In the genomic region with DNA sequence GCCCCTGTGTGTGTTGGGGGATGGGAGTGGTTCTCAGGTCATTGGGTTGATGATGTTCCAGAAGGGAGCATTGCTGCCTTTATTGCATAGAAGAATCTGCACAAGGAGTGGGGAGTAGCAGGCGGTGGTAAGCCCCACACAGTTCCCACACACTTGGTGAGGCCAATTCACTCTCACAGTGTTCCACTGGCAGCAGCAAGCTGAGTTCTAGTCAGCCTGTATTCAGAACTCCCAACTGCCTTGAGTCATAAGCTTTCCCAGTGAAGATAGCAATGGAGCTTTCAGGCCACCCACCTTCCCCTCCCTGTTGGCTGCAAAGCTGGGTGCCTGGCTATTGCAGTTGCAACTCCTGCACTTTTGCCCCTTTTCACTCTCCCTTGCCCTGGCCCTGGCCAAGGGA, we compare ENCODE assay signal across 16 cellular contexts.
DNase-seq lines count a peak whose midpoint lies in the region; TF ChIP-seq lines count a peak whose summit lies in the region.
"Had no signal": no experiment of that assay in that cellular context is flagged by ENCODE, and none has a peak within 500 bp of the region (broad histone marks: within the 10 kb centered on the region; RNA-seq: fewer than 3 reads in every experiment).

No MANE protein-coding gene starts in this region.

- no peaks in the 10 kb centered on the region for H3K4me1 ChIP-seq in sigmoid colon

- no peaks in the 10 kb centered on the region for H3K9me3 ChIP-seq in sigmoid colon

- DNase-seq in NCI-H2029 (lab: John Stamatoyannopoulos, UW) (peak; percentile 35), NCI-H2029 treated with DMSO at 0.1 percent for 48 hours (lab: John Stamatoyannopoulos, UW) (no peak), chondrocyte (ENCODE audit: low spot score) (no peak), mesenteric fat pad (ENCODE audit: low spot score) (peak; percentile 86), NCI-H748 (lab: John Stamatoyannopoulos, UW; ENCODE audit: unreplicated experiment) (no peak), sigmoid colon (no peak)
- DNase-seq in activated CD4-positive, alpha-beta T cell treated with anti-CD3 and anti-CD28 coated beads for 4 hours = no peak
- DNase-seq in activated T-cell treated with anti-CD3 and anti-CD28 coated beads, Interleukin-2, amount 50 U/mL, for 24 hours = no peak
- DNase-seq: AML-193, DMS79, NCI-H146, NCI-H2081 treated with DMSO at 0.1 percent for 48 hours, PC-9 had no signal

- H3K9me3 Mint-ChIP-seq in chondrocyte (ENCODE audit: low read depth) = peaks cover 19% of the 10 kb centered on the region
- H3K9me3 Mint-ChIP-seq in activated T-cell treated with anti-CD3 and anti-CD28 coated beads, Interleukin-2, amount 50 U/mL, for 24 hours = peaks cover 17% of the 10 kb centered on the region

- H3K36me3 ChIP-seq in sigmoid colon = no peaks in the 10 kb centered on the region

- peaks cover 18% of the 10 kb centered on the region for H3K4me1 Mint-ChIP-seq in chondrocyte (ENCODE audit: low read depth)
- no peaks in the 10 kb centered on the region for H3K4me1 Mint-ChIP-seq in activated T-cell treated with anti-CD3 and anti-CD28 coated beads, Interleukin-2, amount 50 U/mL, for 24 hours (ENCODE audit: low read depth)

- no peak overlapping the region for H3K4me3 ChIP-seq in sigmoid colon
- H3K4me3 ChIP-seq: K562, PC-9 had no signal

- no peak for TF ChIP-seq CTCF in chondrocyte (IDR thresholded peaks at IDR 0.05)
- TF ChIP-seq CTCF in sigmoid colon (IDR thresholded peaks at IDR 0.05) = no peak

- no peak overlapping the region for H3K4me3 Mint-ChIP-seq in chondrocyte (ENCODE audit: unreplicated experiment)
- no peak overlapping the region for H3K4me3 Mint-ChIP-seq in activated T-cell treated with anti-CD3 and anti-CD28 coated beads, Interleukin-2, amount 50 U/mL, for 24 hours

- no peak for TF ChIP-seq EP300 in sigmoid colon (IDR thresholded peaks at IDR 0.05)

- H3K36me3 Mint-ChIP-seq in chondrocyte (ENCODE audit: low read depth) = peaks cover 10% of the 10 kb centered on the region
- H3K36me3 Mint-ChIP-seq in activated T-cell treated with anti-CD3 and anti-CD28 coated beads, Interleukin-2, amount 50 U/mL, for 24 hours (ENCODE audit: low read depth) = no peaks in the 10 kb centered on the region

- intact Hi-C loops in sigmoid colon (cut with DNase I) = no loop called here

- H3K27me3 ChIP-seq in sigmoid colon = no peaks in the 10 kb centered on the region

- WGBS in sigmoid colon, 2 donors = 83 to 91% methylated on average over 1 of the region's 1 CpG

- H3K27ac ChIP-seq in sigmoid colon = no peak overlapping the region
- H3K27ac ChIP-seq: 22Rv1, C4-2B, PC-9 had no signal

- TF ChIP-seq POLR2A in sigmoid colon (IDR thresholded peaks at IDR 0.05) = no peak

- no peaks in the 10 kb centered on the region for H3K27me3 Mint-ChIP-seq in chondrocyte (ENCODE audit: low read depth)
- H3K27me3 Mint-ChIP-seq in activated T-cell treated with anti-CD3 and anti-CD28 coated beads, Interleukin-2, amount 50 U/mL, for 24 hours = no peaks in the 10 kb centered on the region

- H3K27ac Mint-ChIP-seq in chondrocyte (ENCODE audit: unreplicated experiment) = peak overlapping the region; percentile 68
- no peak overlapping the region for H3K27ac Mint-ChIP-seq in activated T-cell treated with anti-CD3 and anti-CD28 coated beads, Interleukin-2, amount 50 U/mL, for 24 hours

Comparison
In these comparisons a context has a peak if more than half of its experiments do, and no peak if none do; other contexts are left out.
1. DNase-seq: peak in NCI-H2029 (single experiment) and mesenteric fat pad (single experiment); none in NCI-H2029 treated with DMSO at 0.1 percent for 48 hours (single experiment), chondrocyte (single experiment), NCI-H748 (single experiment), activated CD4-positive, alpha-beta T cell treated with anti-CD3 and anti-CD28 coated beads for 4 hours (0 of 2), sigmoid colon (single experiment) and activated T-cell treated with anti-CD3 and anti-CD28 coated beads, Interleukin-2, amount 50 U/mL, for 24 hours (single experiment).